9 cellular contexts compared by ENCODE assay signal in the genomic region with DNA sequence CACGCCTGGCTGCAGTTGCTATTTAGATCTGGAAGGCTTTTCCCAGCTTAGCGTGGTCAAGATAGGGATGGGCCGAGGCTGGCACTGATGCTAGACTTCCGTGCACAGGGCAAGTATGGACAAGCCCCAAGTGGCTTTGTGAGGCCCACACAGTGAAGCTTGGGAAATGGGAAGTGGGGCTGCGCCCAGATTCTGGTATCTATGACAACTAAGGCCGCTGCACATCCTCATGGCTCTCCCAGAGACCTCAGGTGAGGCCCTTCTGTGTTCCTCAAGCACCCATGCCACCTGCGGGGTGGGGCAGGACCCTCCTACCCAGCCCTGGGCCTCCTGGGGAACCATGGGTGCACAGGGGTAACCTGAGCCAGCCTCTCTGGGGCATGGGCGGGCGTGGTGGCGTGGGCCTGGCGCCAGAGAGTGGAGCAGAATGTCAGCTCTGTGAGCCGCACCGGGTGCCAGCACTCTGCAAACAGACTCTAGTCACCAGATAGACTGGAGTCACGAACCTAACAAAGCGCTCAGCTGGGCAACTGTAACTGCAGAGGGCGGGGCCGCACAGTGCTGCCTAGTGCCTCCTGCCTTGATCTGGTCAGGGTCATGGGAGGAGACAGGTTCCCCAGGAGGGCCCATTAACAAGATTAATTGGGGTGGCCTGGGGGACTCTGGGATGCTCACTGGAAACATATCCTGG. TPM values are rescaled to one million over a fixed set of nuclear protein-coding genes. Genes with fewer than 3 reads are reported as not detected.
DNase-seq lines count a peak whose midpoint lies in the region; ATAC-seq lines count a peak whose summit lies in the region.
"Had no signal": no experiment of that assay in that cellular context is flagged by ENCODE, and none has a peak within 500 bp of the region (broad histone marks: within the 10 kb centered on the region; RNA-seq: fewer than 3 reads in every experiment).

No MANE protein-coding gene starts in this region.

- no peaks in the 10 kb centered on the region for H3K9me3 ChIP-seq in effector memory CD4-positive, alpha-beta T cell (ENCODE audit: control insufficient read depth, low read length)

- DNase-seq in HuH-7.5 (ENCODE audit: low spot score) (peak; percentile 44), NCI-H510A treated with DMSO at 0.1 percent for 48 hours (lab: John Stamatoyannopoulos, UW) (peak; percentile 98), sciatic nerve (ENCODE audit: low spot score) (no peak)
- no peak for DNase-seq in activated CD4-positive, alpha-beta T cell treated with anti-CD3 and anti-CD28 coated beads, Interleukin-2, amount 50 U/mL, for 1 hour
- no peak for DNase-seq in effector memory CD4-positive, alpha-beta T cell
- no peak for DNase-seq in activated CD4-positive, alpha-beta T cell treated with anti-CD3 and anti-CD28 coated beads, Interleukin-2, amount 50 U/mL, for 48 hours
- DNase-seq: kidney glomerular epithelial cell had no signal

- no peaks in the 10 kb centered on the region for H3K36me3 ChIP-seq in effector memory CD4-positive, alpha-beta T cell (ENCODE audit: control insufficient read depth, insufficient read depth, low read length)

- no peak overlapping the region for H3K4me3 ChIP-seq in effector memory CD4-positive, alpha-beta T cell (ENCODE audit: insufficient read depth, low read depth, low read length, poor library complexity, severe bottlenecking)

- ATAC-seq in esophagus mucosa (peak; percentile 95), sciatic nerve (peak; percentile 38), GM21515 (IDR thresholded peaks at IDR 0.05; ENCODE audit: unreplicated experiment) (no peak)

- no peak overlapping the region for H3K27ac ChIP-seq in effector memory CD4-positive, alpha-beta T cell (ENCODE audit: insufficient read depth, low read length, poor library complexity, severe bottlenecking)

- H3K4me1 ChIP-seq in effector memory CD4-positive, alpha-beta T cell (ENCODE audit: control insufficient read depth, insufficient read depth, low read length, poor library complexity, severe bottlenecking) = no peaks in the 10 kb centered on the region

- intact Hi-C loops in sciatic nerve (cut with DNase I) = no loop called here

- no peaks in the 10 kb centered on the region for H3K27me3 ChIP-seq in effector memory CD4-positive, alpha-beta T cell (replicated peaks; ENCODE audit: control insufficient read depth, insufficient read depth, low read length, poor library complexity, severe bottlenecking)

RNA-seq across cellular contexts. Expression of gene ELF3, which starts 46.4 kb away (rescaled TPM):
- total RNA-seq in esophagus mucosa = 391 TPM
- 6.4 TPM for total RNA-seq in sciatic nerve

Comparison
In these comparisons a context has a peak if more than half of its experiments do, and no peak if none do; other contexts are left out.
1. DNase-seq: peak in HuH-7.5 (single experiment) and NCI-H510A treated with DMSO at 0.1 percent for 48 hours (single experiment); none in sciatic nerve (single experiment), activated CD4-positive, alpha-beta T cell treated with anti-CD3 and anti-CD28 coated beads, Interleukin-2, amount 50 U/mL, for 1 hour (single experiment), effector memory CD4-positive, alpha-beta T cell (0 of 3) and activated CD4-positive, alpha-beta T cell treated with anti-CD3 and anti-CD28 coated beads, Interleukin-2, amount 50 U/mL, for 48 hours (0 of 2).
2. RNA of gene ELF3, which starts 46.4 kb away (total RNA-seq): 391 TPM in esophagus mucosa (single experiment); 6.4 TPM in sciatic nerve (single experiment); every median in the first group is over 10 times any median in the second.